Comparison of ENCODE assay signal across 8 cellular contexts in the genomic region with DNA sequence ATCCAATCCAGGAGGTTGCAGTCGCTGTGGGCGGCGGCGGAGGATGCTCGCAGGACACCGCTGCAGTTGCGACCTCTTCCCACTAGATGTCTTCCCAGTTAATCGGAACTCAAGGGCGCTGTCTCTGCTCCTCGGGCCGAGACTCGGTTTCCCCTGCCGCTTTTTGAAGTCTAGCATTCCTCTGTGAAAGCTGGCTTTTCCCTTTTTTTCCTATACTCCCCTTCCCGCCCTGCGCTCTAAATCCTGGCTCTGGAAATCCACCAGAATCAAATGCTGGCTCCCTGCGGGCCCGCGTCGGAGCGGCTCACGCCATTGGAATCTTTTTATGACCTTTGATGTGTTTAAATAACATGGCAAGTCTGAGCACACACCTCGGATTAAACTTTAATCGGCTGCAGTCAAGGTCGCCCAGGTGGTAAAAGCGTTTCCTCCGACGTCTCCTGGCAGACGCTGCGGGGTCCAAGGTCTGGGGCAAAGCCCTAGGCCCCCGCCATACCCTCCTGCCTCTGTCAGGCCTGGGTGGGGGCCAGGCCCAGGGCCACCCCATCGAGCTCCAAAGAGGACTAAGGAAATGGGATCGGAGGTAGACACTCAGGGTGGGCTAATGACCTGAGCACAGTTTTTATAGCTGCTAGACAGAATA. TPM values are rescaled to one million over a fixed set of nuclear protein-coding genes. Genes with fewer than 3 reads are reported as not detected.
DNase-seq lines count a peak whose midpoint lies in the region; TF ChIP-seq lines count a peak whose summit lies in the region.

No MANE protein-coding gene starts in this region.

- no peaks in the 10 kb centered on the region for H3K79me2 ChIP-seq in neural progenitor cell (ENCODE audit: low read depth)

- TF ChIP-seq CTCF in fibroblast of the aortic adventitia (IDR thresholded peaks at IDR 0.05; ENCODE audit: insufficient read depth, low read length), result peak; percentile 88
- TF ChIP-seq CTCF in neural progenitor cell (IDR thresholded peaks at IDR 0.05), result peak; percentile 74

- peaks cover 96% of the 10 kb centered on the region for H3K27me3 Mint-ChIP-seq in neural progenitor cell (ENCODE audit: insufficient read depth, low read depth)

- peaks cover 8% of the 10 kb centered on the region for H3K9me3 Mint-ChIP-seq in neural progenitor cell

- no peak overlapping the region for H3K4me2 ChIP-seq in neural progenitor cell

- peak overlapping the region; percentile 69 for H3K4me3 Mint-ChIP-seq in neural progenitor cell

- H3K27ac Mint-ChIP-seq in neural progenitor cell, result no peak overlapping the region

- no peak overlapping the region for H2AFZ ChIP-seq in neural progenitor cell (replicated peaks)

- H3F3A ChIP-seq in neural progenitor cell (ENCODE audit: low read depth), result peaks cover 9% of the 10 kb centered on the region

- H3K4me1 Mint-ChIP-seq in neural progenitor cell, result peaks cover 4% of the 10 kb centered on the region

- H3K36me3 Mint-ChIP-seq in neural progenitor cell, result no peaks in the 10 kb centered on the region

- no peaks in the 10 kb centered on the region for H3K36me3 ChIP-seq in neural progenitor cell

- peaks cover 90% of the 10 kb centered on the region for H4K20me1 ChIP-seq in neural progenitor cell (ENCODE audit: low read depth)

- H3K27ac ChIP-seq in neural progenitor cell, result no peak overlapping the region

- no peak overlapping the region for H3K9ac ChIP-seq in neural progenitor cell

- H3K4me1 ChIP-seq in neural progenitor cell, result peaks cover 20% of the 10 kb centered on the region

- peaks cover 100% of the 10 kb centered on the region for H3K27me3 ChIP-seq in neural progenitor cell

- DNase-seq in ELR (ENCODE audit: low read depth), result peak; percentile 73
- peak; percentile 95 for DNase-seq in LoVo (ENCODE audit: low spot score)
- peak; percentile 40 for DNase-seq in activated T-cell treated with anti-CD3 and anti-CD28 coated beads for 4 hours
- DNase-seq in fibroblast of the aortic adventitia (ENCODE audit: low read depth), result peak; percentile 45
- peak; percentile 83 for DNase-seq in neural progenitor cell (ENCODE audit: low spot score)
- DNase-seq in NK-92 treated with Interleukin-12 subunit alpha and Interleukin-12 subunit beta, amount 100 ng/mL, for 24 hours (lab: John Stamatoyannopoulos, UW), result no peak
- no peak for DNase-seq in NCI-H1436 treated with DMSO at 0.1 percent for 48 hours (lab: John Stamatoyannopoulos, UW)
- no peak for DNase-seq in hippocampal formation (lab: John Stamatoyannopoulos, UW)

- peak overlapping the region; percentile 44 for H3K4me3 ChIP-seq in fibroblast of the aortic adventitia (ENCODE audit: low read depth, low read length)
- no peak overlapping the region for H3K4me3 ChIP-seq in neural progenitor cell

- H3K9me3 ChIP-seq in neural progenitor cell (ENCODE audit: low read depth), result no peaks in the 10 kb centered on the region

RNA-seq across cellular contexts. Expression of a gene that starts 10.7 kb away (rescaled TPM):
- total RNA-seq in fibroblast of the aortic adventitia (ENCODE audit: low replicate concordance), result not detected in 2 replicates
- not detected in 2 replicates for total RNA-seq in neural progenitor cell (ENCODE audit: low replicate concordance)

RNA-seq across cellular contexts. Expression of a gene that starts 25.5 kb away (rescaled TPM):
- total RNA-seq in fibroblast of the aortic adventitia (ENCODE audit: low replicate concordance) (not detected in 2 replicates), neural progenitor cell (ENCODE audit: low replicate concordance) (not detected in 2 replicates)

RNA-seq across cellular contexts. Expression of a gene that starts 32.0 kb away (rescaled TPM):
- total RNA-seq in fibroblast of the aortic adventitia (ENCODE audit: low replicate concordance), result not detected in 2 replicates
- not detected in 2 replicates for total RNA-seq in neural progenitor cell (ENCODE audit: low replicate concordance)

RNA-seq across cellular contexts. Expression of a gene that starts 36.4 kb away (rescaled TPM):
- total RNA-seq in fibroblast of the aortic adventitia (ENCODE audit: low replicate concordance) (0.08 TPM in 1 of 2 replicates, not detected in the other), neural progenitor cell (ENCODE audit: low replicate concordance) (not detected in 2 replicates)

RNA-seq across cellular contexts. Expression of a gene that starts 45.2 kb away (rescaled TPM):
- total RNA-seq in fibroblast of the aortic adventitia (ENCODE audit: low replicate concordance) (not detected in 2 replicates), neural progenitor cell (ENCODE audit: low replicate concordance) (not detected in 2 replicates)

Comparison
In these comparisons a context has a peak if more than half of its experiments do, and no peak if none do; other contexts are left out.
1. DNase-seq: peak in ELR (single experiment), LoVo (single experiment), activated T-cell treated with anti-CD3 and anti-CD28 coated beads for 4 hours (single experiment), fibroblast of the aortic adventitia (single experiment) and neural progenitor cell (single experiment); none in NK-92 treated with Interleukin-12 subunit alpha and Interleukin-12 subunit beta, amount 100 ng/mL, for 24 hours (single experiment), NCI-H1436 treated with DMSO at 0.1 percent for 48 hours (single experiment) and hippocampal formation (0 of 2).